In genomic region chr10:103776878-103777591, GRCh38 we compare ENCODE assay signal across 16 cellular contexts.
DNase-seq lines count a peak whose midpoint lies in the region; ATAC-seq, FAIRE-seq and TF ChIP-seq lines count a peak whose summit lies in the region.
"Had no signal": no experiment of that assay in that cellular context is flagged by ENCODE, and none has a peak within 500 bp of the region (broad histone marks: within the 10 kb centered on the region; RNA-seq: fewer than 3 reads in every experiment).

No MANE protein-coding gene starts in this region.

- H3K9me3 ChIP-seq in GM12878 (replicated peaks; ENCODE audit: control insufficient read depth, insufficient read depth, low read length) (no peaks in the 10 kb centered on the region; the same call in 2 of the 3 replicates), right cardiac atrium (ENCODE audit: control insufficient read depth, low read length) (no peaks in the 10 kb centered on the region), testis (no peaks in the 10 kb centered on the region)
- H3K9me3 ChIP-seq: upper lobe of left lung had no signal

- FAIRE-seq in GM12878 (lab: Jason Lieb, UNC) = no peak

- H3K4me3 ChIP-seq in AG10803 (ENCODE audit: low read length) = no peak overlapping the region
- H3K4me3 ChIP-seq in GM12878 = no peak overlapping the region
- H3K4me3 ChIP-seq in right cardiac atrium (ENCODE audit: low read length) = no peak overlapping the region
- H3K4me3 ChIP-seq in testis = no peak overlapping the region
- H3K4me3 ChIP-seq: upper lobe of left lung had no signal

- TF ChIP-seq EP300 in GM12878 (IDR thresholded peaks at IDR 0.05; ENCODE audit: borderline replicate concordance in 1 of 2, control insufficient read depth in 1 of 2, low read depth in 2 of 2, low read length in 2 of 2) = 0 out of 4 replicates have a peak, but pooled peaks of 1 of the 2 experiments have one; percentile 15

- in situ Hi-C loops in GM12878 (cut with MboI) = no loop called here

- TF ChIP-seq POLR2A in GM12878 (IDR thresholded peaks at IDR 0.05; ENCODE audit: low read depth, low read length) (no peak), testis (IDR thresholded peaks at IDR 0.05) (no peak)

- RAD21 ChIA-PET in GM12878 (lab: Charles Lee; ENCODE audit: unreplicated experiment) = interaction anchor here (0.9 to 1.3 kb wide), 2 partner anchors 19 to 345 kb away, joined by 3 read pairs; partner anchors contain the start of gene SFR1

- no peaks in the 10 kb centered on the region for H3K79me2 ChIP-seq in GM12878 (ENCODE audit: control insufficient read depth, insufficient read depth, low read length)

- TF ChIP-seq CTCF in AG10803 (conservative IDR thresholded peaks at IDR 0.05; ENCODE audit: low read length) = no peak
- no peak for TF ChIP-seq CTCF in GM12878 (IDR thresholded peaks at IDR 0.05 in 2 of 3, conservative IDR thresholded peaks at IDR 0.05 in 1 of 3; ENCODE audit: control insufficient read depth in 2 of 3, extremely low read depth in 1 of 3, insufficient read depth in 1 of 3, low read depth in 3 of 3, low read length in 3 of 3)
- TF ChIP-seq CTCF in testis (IDR thresholded peaks at IDR 0.05) = no peak

- TF ChIP-seq RAD21 in GM12878 (IDR thresholded peaks at IDR 0.05; ENCODE audit: insufficient read depth, low read depth, low read length) = no peak

- BruUV-seq in GM12878 (replicated peaks; lab: Mats Ljungman, UMichigan) = no TSS peak

- no peak overlapping the region for H3K4me3 Mint-ChIP-seq in stimulated activated effector memory CD8-positive, alpha-beta T cell treated with anti-CD3 and anti-CD28 coated beads, Interleukin-12 subunit alpha, Interleukin-12 subunit beta, amount 100 ng/mL, for 72 hours
- H3K4me3 Mint-ChIP-seq: mesothelial cell of epicardium had no signal

- CTCF ChIA-PET in GM12878 (lab: Yijun Ruan, JAX) = interaction anchor here (0.6 kb wide), 1 partner anchor 137 kb away, joined by 3 read pairs; no protein-coding TSS in a partner anchor

- peak overlapping the region; percentile 19; the same call in 1 of the 2 replicates for H2AFZ ChIP-seq in GM12878 (ENCODE audit: control insufficient read depth, low read depth, low read length)

- ATAC-seq in HG02588 (IDR thresholded peaks at IDR 0.05; ENCODE audit: unreplicated experiment) (peak; percentile 42), GM12878 (peak; percentile 35), right cardiac atrium (peak; percentile 9 to 47), HG03342 (IDR thresholded peaks at IDR 0.05; ENCODE audit: unreplicated experiment) (no peak)
- ATAC-seq in stimulated activated effector memory CD8-positive, alpha-beta T cell treated with anti-CD3 and anti-CD28 coated beads, Interleukin-12 subunit alpha, Interleukin-12 subunit beta, amount 100 ng/mL, for 72 hours = no peak

- no peak overlapping the region for H3K27ac ChIP-seq in GM12878 (ENCODE audit: control insufficient read depth, insufficient read depth)
- H3K27ac ChIP-seq in right cardiac atrium (ENCODE audit: low read length) = no peak overlapping the region
- no peak overlapping the region for H3K27ac ChIP-seq in testis
- H3K27ac ChIP-seq: upper lobe of left lung had no signal

- no peaks in the 10 kb centered on the region for H3K9me3 Mint-ChIP-seq in stimulated activated effector memory CD8-positive, alpha-beta T cell treated with anti-CD3 and anti-CD28 coated beads, Interleukin-12 subunit alpha, Interleukin-12 subunit beta, amount 100 ng/mL, for 72 hours

- H4K20me1 ChIP-seq in GM12878 (ENCODE audit: control insufficient read depth, insufficient read depth) = no peaks in the 10 kb centered on the region

- 10% methylated on average over 12 of the region's 12 CpGs for WGBS in GM12878 (ENCODE audit: insufficient coverage, insufficient replicate concordance, low lambda C conversion rate, missing lambda C conversion rate)
- 56% methylated on average over 12 of the region's 12 CpGs for WGBS in right cardiac atrium
- WGBS in testis, 2 donors = 54 to 82% methylated on average over 4 to 12 of the region's 12 CpGs

- H3K36me3 ChIP-seq in GM12878 (ENCODE audit: control insufficient read depth in 2 of 2, insufficient read depth in 2 of 2, low read length in 1 of 2) (no peaks in the 10 kb centered on the region), testis (ENCODE audit: low read depth, missing control alignments) (no peaks in the 10 kb centered on the region)
- H3K36me3 ChIP-seq: upper lobe of left lung had no signal

- no peak overlapping the region for H3K27ac Mint-ChIP-seq in stimulated activated effector memory CD8-positive, alpha-beta T cell treated with anti-CD3 and anti-CD28 coated beads, Interleukin-12 subunit alpha, Interleukin-12 subunit beta, amount 100 ng/mL, for 72 hours
- H3K27ac Mint-ChIP-seq: mesothelial cell of epicardium had no signal

- SMC1A ChIA-PET in GM12878 (lab: Charles Lee; ENCODE audit: uncharacterized antibody, unreplicated experiment) = interaction anchor here (1.0 to 1.1 kb wide), 2 partner anchors 10 to 24 kb away, joined by 3 read pairs; no protein-coding TSS in a partner anchor

- no peak overlapping the region for H3K9ac ChIP-seq in GM12878 (ENCODE audit: control insufficient read depth, insufficient read depth, low read length)

- POLR2A ChIA-PET in GM12878 (lab: Charles Lee) = no interaction called here

- intact Hi-C loops in GM12878 (cut with micrococcal nuclease; ENCODE audit: unreplicated experiment) (no loop called here), right cardiac atrium (cut with DNase I) (loop anchor here in 2 of 4 donors (10.0 kb wide), 2 partner anchors 52 to 78 kb away; partner anchors contain the start of gene SH3PXD2A (in 1 of the 2)), testis (cut with DNase I; ENCODE audit: low total_unique reads) (loop anchor here (5.0 kb wide), 1 partner anchor 90 kb away; no protein-coding TSS in a partner anchor)

- peak; percentile 43 for DNase-seq in AG10803 (ENCODE audit: low read depth)
- no peak for DNase-seq in GM12878 (ENCODE audit: low read depth, low spot score)
- peak; percentile 67 to 81 (median 77) for DNase-seq in right cardiac atrium
- no peak for DNase-seq in testis
- no peak for DNase-seq in T-helper 9 cell
- no peak for DNase-seq in stimulated activated effector memory CD8-positive, alpha-beta T cell treated with anti-CD3 and anti-CD28 coated beads, Interleukin-12 subunit alpha, Interleukin-12 subunit beta, amount 100 ng/mL, for 72 hours (ENCODE audit: low spot score in 2 of 2)
- DNase-seq: activated CD4-positive, alpha-beta T cell treated with anti-CD3 and anti-CD28 coated beads for 1 hour; activated T-cell treated with anti-CD3 and anti-CD28 coated beads for 4 hours; cortex of kidney; DMS153; NCI-H226; stimulated activated CD4-positive, alpha-beta T cell treated with anti-CD3 and anti-CD28 coated beads, Interleukin-15, amount 100 ng/mL, for 24 hours had no signal

- peaks cover 7% of the 10 kb centered on the region for H3K4me1 ChIP-seq in GM12878 (ENCODE audit: control insufficient read depth, insufficient read depth, low read length)
- peaks cover 10% of the 10 kb centered on the region for H3K4me1 ChIP-seq in right cardiac atrium (ENCODE audit: control insufficient read depth, insufficient read depth, low read length)
- peaks cover 16% of the 10 kb centered on the region for H3K4me1 ChIP-seq in testis

- H3K4me2 ChIP-seq in GM12878 (ENCODE audit: control insufficient read depth, insufficient read depth) = peak overlapping the region; percentile 28; the same call in 1 of the 2 replicates

- H3K27me3 ChIP-seq in GM12878 (replicated peaks in 1 of 2; ENCODE audit: control insufficient read depth in 2 of 2, insufficient read depth in 2 of 2, low read length in 1 of 2) (peaks cover 0 to 2% of the 10 kb centered on the region in 2 experiments; a peak in 1 of 4 replicates), right cardiac atrium (ENCODE audit: control insufficient read depth, insufficient read depth) (no peaks in the 10 kb centered on the region), testis (no peaks in the 10 kb centered on the region)
- H3K27me3 ChIP-seq: upper lobe of left lung had no signal

- no peaks in the 10 kb centered on the region for H3K36me3 Mint-ChIP-seq in stimulated activated effector memory CD8-positive, alpha-beta T cell treated with anti-CD3 and anti-CD28 coated beads, Interleukin-12 subunit alpha, Interleukin-12 subunit beta, amount 100 ng/mL, for 72 hours

- peaks cover 13% of the 10 kb centered on the region for H3K4me1 Mint-ChIP-seq in stimulated activated effector memory CD8-positive, alpha-beta T cell treated with anti-CD3 and anti-CD28 coated beads, Interleukin-12 subunit alpha, Interleukin-12 subunit beta, amount 100 ng/mL, for 72 hours

TF ChIP-seq in GM12878, 131 proteins besides CTCF, POLR2A, EP300 and RAD21 (continues in another document):
- TF ChIP-seq PAX8 (IDR thresholded peaks at IDR 0.05) (no peak), ZSCAN29 (IDR thresholded peaks at IDR 0.05) (no peak), MEF2B (IDR thresholded peaks at IDR 0.05; ENCODE audit: partially characterized antibody, poor library complexity, severe bottlenecking) (peak; percentile 91), MTA2 (IDR thresholded peaks at IDR 0.05; ENCODE audit: low read depth) (peak; percentile 53; the same call in 1 of the 2 replicates), ZNF592 (IDR thresholded peaks at IDR 0.05) (no peak), YBX1 (IDR thresholded peaks at IDR 0.05) (no peak)

Comparison
In these comparisons a context has a peak if more than half of its experiments do, and no peak if none do; other contexts are left out.
1. DNase-seq: peak in AG10803 (single experiment) and right cardiac atrium (3 of 3); none in GM12878 (single experiment), testis (single experiment), T-helper 9 cell (single experiment) and stimulated activated effector memory CD8-positive, alpha-beta T cell treated with anti-CD3 and anti-CD28 coated beads, Interleukin-12 subunit alpha, Interleukin-12 subunit beta, amount 100 ng/mL, for 72 hours (0 of 2).
2. ATAC-seq: peak in HG02588 (single experiment), GM12878 (single experiment) and right cardiac atrium (2 of 2); none in HG03342 (single experiment) and stimulated activated effector memory CD8-positive, alpha-beta T cell treated with anti-CD3 and anti-CD28 coated beads, Interleukin-12 subunit alpha, Interleukin-12 subunit beta, amount 100 ng/mL, for 72 hours (single experiment).